In the genomic region with DNA sequence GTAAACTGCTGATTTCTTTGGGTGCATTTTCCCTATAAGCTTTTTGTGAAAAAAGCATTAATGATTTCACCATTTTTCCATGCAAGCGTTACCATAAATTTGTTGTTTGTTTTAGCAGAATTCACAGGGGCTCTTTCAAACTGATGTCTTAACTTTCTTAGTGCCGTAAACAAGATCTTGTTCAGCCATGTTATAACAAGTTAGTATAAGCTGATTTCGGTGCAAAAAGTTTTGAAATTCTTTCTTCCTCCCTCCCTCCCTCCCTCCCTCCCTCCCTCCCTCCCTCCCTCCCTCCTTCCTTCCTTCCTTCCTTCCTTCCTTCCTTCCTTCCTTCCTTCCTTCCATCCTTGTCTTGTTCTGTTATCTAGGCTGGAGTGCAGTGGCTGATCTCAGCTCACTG, we compare ENCODE assay signal across 6 cellular contexts.
"Had no signal": no experiment of that assay in that cellular context is flagged by ENCODE, and none has a peak within 500 bp of the region (broad histone marks: within the 10 kb centered on the region; RNA-seq: fewer than 3 reads in every experiment).

No MANE protein-coding gene starts in this region.

- H3K27ac ChIP-seq: HL-60, KMS-11 had no signal

- H3K9ac ChIP-seq: KMS-11 had no signal

- DNase-seq: IMR-90, KBM-7, KG1 had no signal

- FAIRE-seq: HTR-8/SVneo had no signal

- H3K4me2 ChIP-seq: KMS-11 had no signal
